Comparison of ENCODE assay signal across 18 cellular contexts in the genomic region with DNA sequence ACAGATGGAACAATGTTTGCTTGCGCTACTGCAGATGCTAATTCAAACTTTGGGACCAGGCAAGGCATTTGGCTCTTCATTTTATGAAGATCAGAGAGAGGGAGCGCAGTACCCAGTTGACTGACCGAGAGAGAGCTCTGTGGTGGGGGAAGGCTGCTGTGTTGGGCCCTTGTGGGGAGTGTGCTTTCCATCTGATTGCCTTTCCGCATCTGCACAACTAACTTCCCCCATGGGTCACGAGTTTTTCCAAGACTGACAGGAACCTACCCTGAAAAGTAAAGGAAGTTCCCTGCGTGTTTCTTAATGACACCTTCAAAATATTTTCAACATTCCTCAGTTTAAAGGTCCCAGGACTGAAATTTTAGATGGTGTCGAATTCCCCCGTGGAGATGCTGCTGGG. TPM values are rescaled to one million over a fixed set of nuclear protein-coding genes. Genes with fewer than 3 reads are reported as not detected.
DNase-seq lines count a peak whose midpoint lies in the region; ATAC-seq and TF ChIP-seq lines count a peak whose summit lies in the region.
"Had no signal": no experiment of that assay in that cellular context is flagged by ENCODE, and none has a peak within 500 bp of the region (broad histone marks: within the 10 kb centered on the region; RNA-seq: fewer than 3 reads in every experiment).

No MANE protein-coding gene starts in this region.

- no peaks in the 10 kb centered on the region for H3K36me3 ChIP-seq in mesenchymal stem cell (ENCODE audit: control insufficient read depth in 1 of 2, insufficient read depth in 2 of 2, low read depth in 1 of 2, low read length in 2 of 2)
- H3K36me3 ChIP-seq in vagina, result no peaks in the 10 kb centered on the region
- H3K36me3 ChIP-seq: breast epithelium had no signal

- no peak overlapping the region for H3K23ac ChIP-seq in mesenchymal stem cell (ENCODE audit: low read length in 2 of 2)

- H3K18ac ChIP-seq in mesenchymal stem cell (ENCODE audit: low read depth in 1 of 2, low read length in 2 of 2), result no peak overlapping the region

- H3K27ac ChIP-seq in mesenchymal stem cell (ENCODE audit: low read length, poor library complexity, severe bottlenecking), result no peak overlapping the region
- H3K27ac ChIP-seq in vagina, result no peak overlapping the region
- H3K27ac ChIP-seq: breast epithelium had no signal

- H2BK120ac ChIP-seq in mesenchymal stem cell (ENCODE audit: low read depth, low read length), result no peak overlapping the region

- peaks cover 7 to 14% of the 10 kb centered on the region in 2 experiments for H3K27me3 ChIP-seq in mesenchymal stem cell (ENCODE audit: control insufficient read depth in 1 of 2, insufficient read depth in 1 of 2, low read length in 2 of 2)
- H3K27me3 ChIP-seq in vagina, result no peaks in the 10 kb centered on the region
- H3K27me3 ChIP-seq: breast epithelium had no signal

- H3K4me3 Mint-ChIP-seq in stimulated activated naive CD8-positive, alpha-beta T cell treated with anti-CD3 and anti-CD28 coated beads, Interleukin-15, Interleukin-2, amounts not matched to agents 100 ng/mL and 50 ng/mL, for 24 hours, result no peak overlapping the region
- H3K4me3 Mint-ChIP-seq in stimulated activated naive CD8-positive, alpha-beta T cell treated with anti-CD3 and anti-CD28 coated beads, Interleukin-15, amount 100 ng/mL, for 72 hours, result no peak overlapping the region
- H3K4me3 Mint-ChIP-seq in activated B cell treated with CpG ODN at 0.5 μM for 24 hours, result peak overlapping the region; percentile 13
- H3K4me3 Mint-ChIP-seq: activated naive CD8-positive, alpha-beta T cell treated with anti-CD3 and anti-CD28 coated beads, Interleukin-2, amount 10 ng/mL, durations not matched to agents 7 days and 5 days; activated T-cell treated with anti-CD3 and anti-CD28 coated beads, Interleukin-2, amount 50 U/mL, for 4 hours; mesothelial cell of epicardium had no signal

- no peak overlapping the region for H3K9ac ChIP-seq in mesenchymal stem cell (ENCODE audit: low read length)

- WGBS in mesenchymal stem cell, result 92% methylated on average over 8 of the region's 8 CpGs

- H4K91ac ChIP-seq in mesenchymal stem cell (ENCODE audit: low read length), result no peak overlapping the region

- peaks cover 18% of the 10 kb centered on the region for H3K4me1 Mint-ChIP-seq in stimulated activated naive CD8-positive, alpha-beta T cell treated with anti-CD3 and anti-CD28 coated beads, Interleukin-15, Interleukin-2, amounts not matched to agents 100 ng/mL and 50 ng/mL, for 24 hours (ENCODE audit: low read depth)
- H3K4me1 Mint-ChIP-seq in stimulated activated naive CD8-positive, alpha-beta T cell treated with anti-CD3 and anti-CD28 coated beads, Interleukin-15, amount 100 ng/mL, for 72 hours, result peaks cover 28% of the 10 kb centered on the region
- peaks cover 21% of the 10 kb centered on the region for H3K4me1 Mint-ChIP-seq in activated B cell treated with CpG ODN at 0.5 μM for 24 hours

- TF ChIP-seq CTCF in activated B cell treated with CpG ODN at 0.5 μM for 24 hours (IDR thresholded peaks at IDR 0.05), result no peak
- no peak for TF ChIP-seq CTCF in vagina (IDR thresholded peaks at IDR 0.05)

- no peak for TF ChIP-seq POLR2A in vagina (IDR thresholded peaks at IDR 0.05)

- peak overlapping the region in 1 of 2 experiments; percentile 60 for H3K4ac ChIP-seq in mesenchymal stem cell (ENCODE audit: low read depth in 1 of 2, low read length in 2 of 2)

- peak overlapping the region in 1 of 2 experiments; percentile 17 for H2BK12ac ChIP-seq in mesenchymal stem cell (ENCODE audit: low read length in 2 of 2)

- H3K27ac Mint-ChIP-seq in stimulated activated naive CD8-positive, alpha-beta T cell treated with anti-CD3 and anti-CD28 coated beads, Interleukin-15, Interleukin-2, amounts not matched to agents 100 ng/mL and 50 ng/mL, for 24 hours, result peak overlapping the region; percentile 59
- H3K27ac Mint-ChIP-seq in stimulated activated naive CD8-positive, alpha-beta T cell treated with anti-CD3 and anti-CD28 coated beads, Interleukin-15, amount 100 ng/mL, for 72 hours, result peak overlapping the region in 1 of 2 donors; percentile 36
- no peak overlapping the region for H3K27ac Mint-ChIP-seq in activated B cell treated with CpG ODN at 0.5 μM for 24 hours
- H3K27ac Mint-ChIP-seq: activated naive CD8-positive, alpha-beta T cell treated with anti-CD3 and anti-CD28 coated beads, Interleukin-2, amount 10 ng/mL, durations not matched to agents 7 days and 5 days; mesothelial cell of epicardium had no signal

- H2BK15ac ChIP-seq in mesenchymal stem cell (ENCODE audit: low read depth, poor library complexity, severe bottlenecking), result no peak overlapping the region

- peaks cover 10% of the 10 kb centered on the region for H3K36me3 Mint-ChIP-seq in stimulated activated naive CD8-positive, alpha-beta T cell treated with anti-CD3 and anti-CD28 coated beads, Interleukin-15, Interleukin-2, amounts not matched to agents 100 ng/mL and 50 ng/mL, for 24 hours (ENCODE audit: low read depth)
- H3K36me3 Mint-ChIP-seq in activated B cell treated with CpG ODN at 0.5 μM for 24 hours (ENCODE audit: low read depth), result peaks cover 7% of the 10 kb centered on the region
- H3K36me3 Mint-ChIP-seq: mesothelial cell of epicardium had no signal

- H3K4me3 ChIP-seq in mesenchymal stem cell (ENCODE audit: insufficient read depth in 1 of 2, low read depth in 1 of 2, low read length in 2 of 2), result no peak overlapping the region
- no peak overlapping the region for H3K4me3 ChIP-seq in vagina
- H3K4me3 ChIP-seq: breast epithelium, dorsolateral prefrontal cortex had no signal

- H4K8ac ChIP-seq in mesenchymal stem cell (ENCODE audit: low read length), result peak overlapping the region; percentile 66

- H3K9me3 ChIP-seq in mesenchymal stem cell (ENCODE audit: control insufficient read depth, low read length) (no peaks in the 10 kb centered on the region), vagina (no peaks in the 10 kb centered on the region)
- H3K9me3 ChIP-seq: breast epithelium had no signal

- no peaks in the 10 kb centered on the region for H3K4me1 ChIP-seq in mesenchymal stem cell (ENCODE audit: control insufficient read depth, insufficient read depth, low read depth, low read length)
- H3K4me1 ChIP-seq in vagina, result peaks cover 11% of the 10 kb centered on the region
- H3K4me1 ChIP-seq: breast epithelium had no signal

- intact Hi-C loops in activated B cell treated with CpG ODN at 0.5 μM for 24 hours (cut with micrococcal nuclease), result loop anchor here (10.0 kb wide), 1 partner anchor 367 kb away; the partner anchor contains the start of gene PLEK
- intact Hi-C loops in vagina (cut with DNase I), result no loop called here

- H3K79me1 ChIP-seq in mesenchymal stem cell (replicated peaks; ENCODE audit: low read length, poor library complexity, severe bottlenecking), result no peaks in the 10 kb centered on the region

- no peak for ATAC-seq in stimulated activated naive CD8-positive, alpha-beta T cell treated with anti-CD3 and anti-CD28 coated beads, Interleukin-15, amount 100 ng/mL, for 72 hours
- ATAC-seq in activated B cell treated with CpG ODN at 0.5 μM for 24 hours (ENCODE audit: low read depth), result no peak
- no peak for ATAC-seq in HG03159 (IDR thresholded peaks at IDR 0.05; ENCODE audit: unreplicated experiment)
- no peak for ATAC-seq in HG02852 (IDR thresholded peaks at IDR 0.05; ENCODE audit: unreplicated experiment)
- ATAC-seq: activated T-cell treated with anti-CD3 and anti-CD28 coated beads, Interleukin-2, amount 50 U/mL, for 4 hours had no signal

- POLR2A ChIA-PET in activated B cell treated with CpG ODN at 0.5 μM for 24 hours (lab: Charles Lee), result interaction anchor here (0.9 to 5.5 kb wide), 7 partner anchors 9 to 78 kb away, joined by 3 to 55 read pairs (median 4); no protein-coding TSS in a partner anchor

- no peak overlapping the region for H2BK5ac ChIP-seq in mesenchymal stem cell (ENCODE audit: low read depth, low read length, poor library complexity, severe bottlenecking)

- H3K4me2 ChIP-seq in mesenchymal stem cell (ENCODE audit: low read length, poor library complexity, severe bottlenecking), result no peak overlapping the region

- H2AK5ac ChIP-seq in mesenchymal stem cell (ENCODE audit: low read length, severe bottlenecking), result no peak overlapping the region

- no peaks in the 10 kb centered on the region for H3K27me3 Mint-ChIP-seq in stimulated activated naive CD8-positive, alpha-beta T cell treated with anti-CD3 and anti-CD28 coated beads, Interleukin-15, Interleukin-2, amounts not matched to agents 100 ng/mL and 50 ng/mL, for 24 hours
- H3K27me3 Mint-ChIP-seq in stimulated activated naive CD8-positive, alpha-beta T cell treated with anti-CD3 and anti-CD28 coated beads, Interleukin-15, amount 100 ng/mL, for 72 hours, result no peaks in the 10 kb centered on the region
- no peaks in the 10 kb centered on the region for H3K27me3 Mint-ChIP-seq in activated B cell treated with CpG ODN at 0.5 μM for 24 hours
- H3K27me3 Mint-ChIP-seq: activated naive CD8-positive, alpha-beta T cell treated with anti-CD3 and anti-CD28 coated beads, Interleukin-2, amount 10 ng/mL, durations not matched to agents 7 days and 5 days had no signal

- no peaks in the 10 kb centered on the region for H3K9me3 Mint-ChIP-seq in stimulated activated naive CD8-positive, alpha-beta T cell treated with anti-CD3 and anti-CD28 coated beads, Interleukin-15, Interleukin-2, amounts not matched to agents 100 ng/mL and 50 ng/mL, for 24 hours
- H3K9me3 Mint-ChIP-seq in stimulated activated naive CD8-positive, alpha-beta T cell treated with anti-CD3 and anti-CD28 coated beads, Interleukin-15, amount 100 ng/mL, for 72 hours, result no peaks in the 10 kb centered on the region
- H3K9me3 Mint-ChIP-seq in activated B cell treated with CpG ODN at 0.5 μM for 24 hours, result no peaks in the 10 kb centered on the region
- H3K9me3 Mint-ChIP-seq: activated naive CD8-positive, alpha-beta T cell treated with anti-CD3 and anti-CD28 coated beads, Interleukin-2, amount 10 ng/mL, durations not matched to agents 7 days and 5 days; activated T-cell treated with anti-CD3 and anti-CD28 coated beads, Interleukin-2, amount 50 U/mL, for 4 hours; mesothelial cell of epicardium had no signal

- no peak overlapping the region for H3K14ac ChIP-seq in mesenchymal stem cell (ENCODE audit: low read length in 2 of 2)

- no peak for DNase-seq in stimulated activated naive CD8-positive, alpha-beta T cell treated with anti-CD3 and anti-CD28 coated beads, Interleukin-15, amount 100 ng/mL, for 72 hours
- DNase-seq in activated B cell treated with CpG ODN at 0.5 μM for 24 hours (no peak), mesenchymal stem cell (no peak), vagina (ENCODE audit: extremely low spot score in 2 of 2) (peak; percentile 32 to 70), iPS-NIHi11 (ENCODE audit: low spot score) (no peak)
- DNase-seq: activated naive CD8-positive, alpha-beta T cell treated with anti-CD3 and anti-CD28 coated beads, Interleukin-2, amount 10 ng/mL, durations not matched to agents 7 days and 5 days; activated T-cell treated with anti-CD3 and anti-CD28 coated beads, Interleukin-2, amount 50 U/mL, for 4 hours; KG1; NCI-H1092; NCI-H526; occipital lobe; stimulated activated CD4-positive, alpha-beta T cell treated with anti-CD3 and anti-CD28 coated beads, Interleukin-4, amount 100 ng/mL, for 1 hour had no signal

- H2AFZ ChIP-seq in mesenchymal stem cell (ENCODE audit: low read depth, low read length), result no peak overlapping the region

- CTCF ChIA-PET in activated B cell treated with CpG ODN at 0.5 μM for 24 hours (lab: Charles Lee), result interaction anchor here (1.9 to 3.7 kb wide), 2 partner anchors 8 to 22 kb away, joined by 5 to 22 read pairs; no protein-coding TSS in a partner anchor

RNA-seq across cellular contexts. Expression of gene ARHGAP25, which starts 2.6 kb away (rescaled TPM):
- total RNA-seq in activated B cell treated with CpG ODN at 0.5 μM for 24 hours, result 324 and 336 TPM in 2 replicates
- polyA plus RNA-seq in mesenchymal stem cell (2013, experiment 1 of 2), result 0.62 TPM
- polyA plus RNA-seq in mesenchymal stem cell (2013, experiment 2 of 2), result 0.45 TPM
- total RNA-seq in vagina, result 9.6 TPM

Comparison
In these comparisons a context has a peak if more than half of its experiments do, and no peak if none do; other contexts are left out.
1. DNase-seq: peak in vagina (2 of 2); none in stimulated activated naive CD8-positive, alpha-beta T cell treated with anti-CD3 and anti-CD28 coated beads, Interleukin-15, amount 100 ng/mL, for 72 hours (0 of 2), activated B cell treated with CpG ODN at 0.5 μM for 24 hours (single experiment), mesenchymal stem cell (single experiment) and iPS-NIHi11 (single experiment).
2. RNA of gene ARHGAP25, which starts 2.6 kb away (total RNA-seq): 324 to 336 TPM in activated B cell treated with CpG ODN at 0.5 μM for 24 hours; 9.6 TPM in vagina (single experiment); every median in the first group is over 10 times any median in the second.